In genomic region chr1:84620720-84621313, GRCh38 we compare ENCODE assay signal across 8 cellular contexts. TPM values are rescaled to one million over a fixed set of nuclear protein-coding genes. Genes with fewer than 3 reads are reported as not detected.
DNase-seq lines count a peak whose midpoint lies in the region; ATAC-seq and TF ChIP-seq lines count a peak whose summit lies in the region.

No MANE protein-coding gene starts in this region.

- no peaks in the 10 kb centered on the region for H3K27me3 ChIP-seq in sigmoid colon

- TF ChIP-seq EP300 in sigmoid colon (IDR thresholded peaks at IDR 0.05): no peak

- peak; percentile 96 for ATAC-seq in HG02884 (IDR thresholded peaks at IDR 0.05; ENCODE audit: unreplicated experiment)

- in situ Hi-C loops in GM13977 (cut with MboI; ENCODE audit: low pct_unique_long_range_greater_than_20kb, low sequenced_read_pairs, unreplicated experiment): loop anchor here (10.0 to 25.0 kb wide), 3 partner anchors 124 to 484 kb away; partner anchors contain the start of gene PRKACB
- in situ Hi-C loops in astrocyte of the cerebellum (cut with HindIII; ENCODE audit: low sequenced_read_pairs): no loop called here

- H3K27ac ChIP-seq in sigmoid colon: peak overlapping the region; percentile 68 to 80 (median 76)

- peak overlapping the region; percentile 91 for H3K4me3 Mint-ChIP-seq in T-helper 2 cell treated with Interferon-gamma antibody and Interleukin-4, amounts not matched to agents 5 μg/mL and 100 μg/mL, for 36 hours

- H3K4me3 ChIP-seq in astrocyte of the cerebellum (ENCODE audit: low read depth, low read length): peak overlapping the region; percentile 51
- peak overlapping the region; percentile 42 to 64 (median 58) for H3K4me3 ChIP-seq in sigmoid colon

- no peaks in the 10 kb centered on the region for H3K27me3 Mint-ChIP-seq in T-helper 2 cell treated with Interferon-gamma antibody and Interleukin-4, amounts not matched to agents 5 μg/mL and 100 μg/mL, for 36 hours (ENCODE audit: low read depth)

- TF ChIP-seq CTCF in GM13977 (IDR thresholded peaks at IDR 0.05; ENCODE audit: extremely low read depth, insufficient read depth, missing control alignments): peak; percentile 85
- peak; percentile 76 for TF ChIP-seq CTCF in astrocyte of the cerebellum (IDR thresholded peaks at IDR 0.05; ENCODE audit: low read depth, low read length, missing control alignments)
- TF ChIP-seq CTCF in sigmoid colon (IDR thresholded peaks at IDR 0.05): peak; percentile 74 to 99 (median 79)

- peaks cover 14% of the 10 kb centered on the region for H3K4me1 Mint-ChIP-seq in T-helper 2 cell treated with Interferon-gamma antibody and Interleukin-4, amounts not matched to agents 5 μg/mL and 100 μg/mL, for 36 hours (ENCODE audit: low read depth)

- intact Hi-C loops in sigmoid colon (cut with DNase I): loop anchor here (2.0 to 5.0 kb wide), 3 partner anchors 49 to 178 kb away; partner anchors contain the start of gene CTBS

- no peaks in the 10 kb centered on the region for H3K9me3 ChIP-seq in sigmoid colon

- WGBS in sigmoid colon, 2 donors: 0 to 1% methylated on average over 46 of the region's 46 CpGs

- H3K27ac Mint-ChIP-seq in T-helper 2 cell treated with Interferon-gamma antibody and Interleukin-4, amounts not matched to agents 5 μg/mL and 100 μg/mL, for 36 hours: peak overlapping the region; percentile 91

- H3K4me1 ChIP-seq in sigmoid colon: peaks cover 0 to 46% (median 22%) of the 10 kb centered on the region in 4 donors

- DNase-seq in GM13977 (ENCODE audit: low spot score) (peak; percentile 88), NCI-H146 (lab: John Stamatoyannopoulos, UW) (peak; percentile 93), astrocyte of the cerebellum (ENCODE audit: low read depth) (peak; percentile 33), iPS DF 19.7 (ENCODE audit: low read depth, low spot score) (peak; percentile 30), sigmoid colon (peak; percentile 88), NCI-H1048 (lab: John Stamatoyannopoulos, UW) (no peak)
- peak; percentile 81 for DNase-seq in T-helper 2 cell treated with Interferon-gamma antibody and Interleukin-4, amounts not matched to agents 5 μg/mL and 100 μg/mL, for 36 hours (ENCODE audit: low spot score)

- H3K36me3 Mint-ChIP-seq in T-helper 2 cell treated with Interferon-gamma antibody and Interleukin-4, amounts not matched to agents 5 μg/mL and 100 μg/mL, for 36 hours (ENCODE audit: low read depth): no peaks in the 10 kb centered on the region

- H3K9me3 Mint-ChIP-seq in T-helper 2 cell treated with Interferon-gamma antibody and Interleukin-4, amounts not matched to agents 5 μg/mL and 100 μg/mL, for 36 hours: no peaks in the 10 kb centered on the region

- TF ChIP-seq POLR2A in sigmoid colon (IDR thresholded peaks at IDR 0.05): no peak

- H3K36me3 ChIP-seq in sigmoid colon: no peaks in the 10 kb centered on the region

RNA-seq across cellular contexts. Expression of gene CTBS, which starts 46.6 kb away (rescaled TPM):
- total RNA-seq in sigmoid colon: 10 to 100 TPM in 3 of 4 donors, 1 to 10 TPM in 1; 9.7 to 20.1 (median 14.2) TPM
- polyA plus RNA-seq in sigmoid colon: 10 to 100 TPM in 1 of 3 donors, 1 to 10 TPM in 2; 8.3 to 12.6 (median 9.9) TPM
